ENCODE assay signal across 8 cellular contexts in the genomic region with DNA sequence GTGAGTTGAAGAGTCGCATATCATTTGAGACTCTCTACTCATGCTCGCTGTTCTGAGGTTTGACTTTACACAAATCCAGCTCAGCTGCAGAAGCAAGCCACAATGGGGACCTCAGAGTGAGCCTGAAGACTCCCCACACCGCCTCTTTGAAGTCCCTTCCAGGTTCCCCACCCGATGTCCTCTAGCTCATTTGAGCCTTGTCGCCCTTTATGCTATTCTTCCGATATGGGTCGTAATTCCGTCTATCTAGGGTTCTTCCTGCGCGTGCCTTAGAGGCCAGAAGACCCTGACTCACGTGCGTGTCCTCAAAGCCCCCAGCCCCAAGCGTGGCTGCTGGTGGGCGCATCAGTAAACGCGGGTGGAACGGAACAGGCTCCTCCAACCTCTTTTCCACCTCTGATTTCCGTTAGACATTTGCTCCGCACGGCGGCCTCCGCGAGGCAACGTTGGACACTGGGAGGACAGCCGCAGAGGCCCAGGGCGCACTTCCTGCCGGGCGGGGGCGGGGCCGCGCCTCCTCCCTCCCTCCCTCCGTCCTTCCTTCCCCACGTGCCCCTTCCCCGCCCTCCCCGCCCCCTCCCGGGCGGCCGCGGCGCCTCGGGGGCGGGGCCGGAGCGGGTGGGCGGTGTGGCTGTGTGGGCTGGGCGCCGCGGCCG. TPM values are rescaled to one million over a fixed set of nuclear protein-coding genes. Genes with fewer than 3 reads are reported as not detected.
DNase-seq lines count a peak whose midpoint lies in the region; TF ChIP-seq lines count a peak whose summit lies in the region.

A gene with protein sequence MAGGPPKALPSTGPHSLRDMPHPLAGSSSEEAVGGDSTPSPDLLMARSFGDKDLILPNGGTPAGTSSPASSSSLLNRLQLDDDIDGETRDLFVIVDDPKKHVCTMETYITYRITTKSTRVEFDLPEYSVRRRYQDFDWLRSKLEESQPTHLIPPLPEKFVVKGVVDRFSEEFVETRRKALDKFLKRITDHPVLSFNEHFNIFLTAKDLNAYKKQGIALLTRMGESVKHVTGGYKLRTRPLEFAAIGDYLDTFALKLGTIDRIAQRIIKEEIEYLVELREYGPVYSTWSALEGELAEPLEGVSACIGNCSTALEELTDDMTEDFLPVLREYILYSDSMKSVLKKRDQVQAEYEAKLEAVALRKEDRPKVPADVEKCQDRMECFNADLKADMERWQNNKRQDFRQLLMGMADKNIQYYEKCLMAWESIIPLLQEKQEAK (plus strand): TSS at position 650 of the 656 bp plus-strand sequence. CDS start 242 bp downstream, outside the sequence.

- no peaks in the 10 kb centered on the region for H3K9me3 ChIP-seq in adipocyte (ENCODE audit: control insufficient read depth, low read length)
- H3K9me3 ChIP-seq in cardiac muscle cell (ENCODE audit: low read depth): no peaks in the 10 kb centered on the region
- H3K9me3 ChIP-seq in trophoblast cell (ENCODE audit: insufficient read depth, low read depth, low read length): no peaks in the 10 kb centered on the region
- no peaks in the 10 kb centered on the region for H3K9me3 ChIP-seq in tibial artery

- peak within 1 kb of the TSS; percentile 78 for H3K14ac ChIP-seq in trophoblast cell (ENCODE audit: low read length)

- peak within 1 kb of the TSS; percentile 91 for H3K9ac ChIP-seq in adipocyte (ENCODE audit: low read length)
- peak within 1 kb of the TSS; percentile 84 for H3K9ac ChIP-seq in trophoblast cell (ENCODE audit: low read length)

- H3K4me3 ChIP-seq in adipocyte (ENCODE audit: low read length): peak within 1 kb of the TSS; percentile 92
- peak within 1 kb of the TSS; percentile 95 for H3K4me3 ChIP-seq in cardiac muscle cell
- H3K4me3 ChIP-seq in trophoblast cell (ENCODE audit: low read depth, low read length): peak within 1 kb of the TSS; percentile 95
- H3K4me3 ChIP-seq in tibial artery: peak within 1 kb of the TSS; percentile 94 to 97

- peak within 1 kb of the TSS; percentile 25 for H3K27ac ChIP-seq in cardiac muscle cell
- peak within 1 kb of the TSS; percentile 58 for H3K27ac ChIP-seq in trophoblast cell (ENCODE audit: low read depth, low read length)
- H3K27ac ChIP-seq in tibial artery: peak within 1 kb of the TSS; percentile 86 to 92

- H3K79me1 ChIP-seq in trophoblast cell (ENCODE audit: low read length): peaks cover 17% of the 10 kb centered on the region

- CTCF ChIA-PET in HEK293T (lab: Yijun Ruan, JAX): interaction anchor here (0.7 kb wide), 1 partner anchor 41 kb away, joined by 4 read pairs; no protein-coding TSS in a partner anchor

- H3K4me2 ChIP-seq in trophoblast cell (ENCODE audit: low read length): peak within 1 kb of the TSS; percentile 98

- H4K91ac ChIP-seq in trophoblast cell (ENCODE audit: low read depth, low read length): peak within 1 kb of the TSS; percentile 90

- peak within 1 kb of the TSS; percentile 95 for H2AFZ ChIP-seq in trophoblast cell (ENCODE audit: insufficient read depth, low read length, poor library complexity)

- peak; percentile 94 for DNase-seq in GM10266 (ENCODE audit: extremely low spot score)
- DNase-seq in HEK293T (ENCODE audit: extremely low spot score): peak; percentile 94
- DNase-seq in MV-4-11 (lab: John Stamatoyannopoulos, UW): peak; percentile 84
- peak; percentile 70 to 92 for DNase-seq in SW 1271 (lab: John Stamatoyannopoulos, UW)
- DNase-seq in adipocyte (ENCODE audit: low read depth): peak; percentile 96
- DNase-seq in cardiac muscle cell (ENCODE audit: low read depth in 1 of 2, low spot score in 1 of 2): peak; percentile 89 to 95
- peak; percentile 87 to 92 for DNase-seq in trophoblast cell
- peak; percentile 87 to 95 for DNase-seq in tibial artery

- H3K23ac ChIP-seq in trophoblast cell (ENCODE audit: low read length): no peak within 1 kb of the TSS

- intact Hi-C loops in tibial artery (cut with DNase I; ENCODE audit: low total_unique reads): no loop called here

- H2AK5ac ChIP-seq in trophoblast cell (ENCODE audit: low read length): no peak within 1 kb of the TSS

- peak within 1 kb of the TSS; percentile 87 for H3K18ac ChIP-seq in trophoblast cell (ENCODE audit: low read length)

- H2BK5ac ChIP-seq in trophoblast cell (ENCODE audit: low read depth, low read length, poor library complexity): peak within 1 kb of the TSS; percentile 3

- TF ChIP-seq CTCF in GM10266 (IDR thresholded peaks at IDR 0.05; ENCODE audit: control insufficient read depth, insufficient read depth, low read depth, missing control alignments) (no peak), cardiac muscle cell (IDR thresholded peaks at IDR 0.05; ENCODE audit: low read depth, low read length) (no peak), tibial artery (IDR thresholded peaks at IDR 0.05) (peak in 1 of 2 experiments; percentile 12)

- H3K4me1 ChIP-seq in adipocyte (ENCODE audit: control insufficient read depth, insufficient read depth, low read length) (peaks cover 48% of the 10 kb centered on the region), cardiac muscle cell (ENCODE audit: low read depth) (no peaks in the 10 kb centered on the region), trophoblast cell (ENCODE audit: control insufficient read depth in 1 of 2, insufficient read depth in 2 of 2, low read length in 2 of 2) (peaks cover 17 to 27% of the 10 kb centered on the region in 2 experiments), tibial artery (peaks cover 0 to 48% (median 34%) of the 10 kb centered on the region in 4 donors)

- WGBS in trophoblast cell (ENCODE audit: extremely low coverage, insufficient coverage, insufficient read length): no CpG with 5 or more reads among the region's 49 CpGs

- H4K8ac ChIP-seq in trophoblast cell (ENCODE audit: low read depth, low read length): peak within 1 kb of the TSS; percentile 100

- peak within 1 kb of the TSS; percentile 72 for H2BK120ac ChIP-seq in trophoblast cell (ENCODE audit: insufficient read depth, low read length, poor library complexity)

- H3K27me3 ChIP-seq in adipocyte (replicated peaks; ENCODE audit: control insufficient read depth, insufficient read depth, low read length) (no peaks in the 10 kb centered on the region), cardiac muscle cell (no peaks in the 10 kb centered on the region), trophoblast cell (ENCODE audit: insufficient read depth, low read length) (no peaks in the 10 kb centered on the region), tibial artery (no peaks in the 10 kb centered on the region)

- H2BK12ac ChIP-seq in trophoblast cell (ENCODE audit: low read length): no peak within 1 kb of the TSS

- H3K4ac ChIP-seq in trophoblast cell (ENCODE audit: low read depth, low read length): peak within 1 kb of the TSS; percentile 7

- peak within 1 kb of the TSS; percentile 96 for H4K12ac ChIP-seq in trophoblast cell (ENCODE audit: low read depth, low read length)

- no peaks in the 10 kb centered on the region for H3K36me3 ChIP-seq in adipocyte (ENCODE audit: control insufficient read depth, insufficient read depth, low read length, severe bottlenecking)
- H3K36me3 ChIP-seq in cardiac muscle cell: no peaks in the 10 kb centered on the region
- no peaks in the 10 kb centered on the region for H3K36me3 ChIP-seq in trophoblast cell (ENCODE audit: control insufficient read depth in 1 of 2, insufficient read depth in 2 of 2, low read length in 2 of 2)
- no peaks in the 10 kb centered on the region for H3K36me3 ChIP-seq in tibial artery

- POLR2A ChIA-PET in HEK293T (lab: Yijun Ruan, JAX): interaction anchor here (1.4 to 1.5 kb wide), 2 partner anchors 12 to 32 kb away, joined by 3 to 9 read pairs; partner anchors contain the start of gene INIP

- peaks cover 8% of the 10 kb centered on the region for H3K79me2 ChIP-seq in trophoblast cell (ENCODE audit: control insufficient read depth, insufficient read depth, low read length, poor library complexity)

TF ChIP-seq in HEK293T, 16 proteins besides CTCF, POLR2A, EP300 and RAD21:
- TF ChIP-seq FOXA1 (IDR thresholded peaks at IDR 0.05): no peak
- TF ChIP-seq, protein P1, sequence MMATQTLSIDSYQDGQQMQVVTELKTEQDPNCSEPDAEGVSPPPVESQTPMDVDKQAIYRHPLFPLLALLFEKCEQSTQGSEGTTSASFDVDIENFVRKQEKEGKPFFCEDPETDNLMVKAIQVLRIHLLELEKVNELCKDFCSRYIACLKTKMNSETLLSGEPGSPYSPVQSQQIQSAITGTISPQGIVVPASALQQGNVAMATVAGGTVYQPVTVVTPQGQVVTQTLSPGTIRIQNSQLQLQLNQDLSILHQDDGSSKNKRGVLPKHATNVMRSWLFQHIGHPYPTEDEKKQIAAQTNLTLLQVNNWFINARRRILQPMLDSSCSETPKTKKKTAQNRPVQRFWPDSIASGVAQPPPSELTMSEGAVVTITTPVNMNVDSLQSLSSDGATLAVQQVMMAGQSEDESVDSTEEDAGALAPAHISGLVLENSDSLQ (IDR thresholded peaks at IDR 0.05): peak; percentile 36; the same call in 1 of the 2 replicates
- 0 out of 2 replicates have a peak, but pooled peaks have one; percentile 45 for TF ChIP-seq LEF1 (IDR thresholded peaks at IDR 0.05; ENCODE audit: borderline replicate concordance)
- peak; percentile 90 for TF ChIP-seq L3MBTL2 (conservative IDR thresholded peaks at IDR 0.05)

RNA-seq across cellular contexts. Expression of the gene that starts here (rescaled TPM):
- total RNA-seq in cardiac muscle cell: 5.9 and 8.3 TPM in 2 replicates
- 3.1 and 3.4 TPM in 2 replicates for polyA plus RNA-seq in cardiac muscle cell
- 9.6 and 9.9 TPM in 2 replicates for polyA plus RNA-seq in trophoblast cell (2013)

Comparison
In these comparisons a context has a peak if more than half of its experiments do, and no peak if none do; other contexts are left out.
1. Peak in every context shown above with its lines: DNase-seq, H3K4me3 ChIP-seq and H3K27ac ChIP-seq.
2. H3K27ac ChIP-seq: peak in every context shown above with its lines; median percentile 89 in tibial artery; 58 in trophoblast cell; 25 in cardiac muscle cell.